ENCODE assay signal across 18 cellular contexts in the genomic region with DNA sequence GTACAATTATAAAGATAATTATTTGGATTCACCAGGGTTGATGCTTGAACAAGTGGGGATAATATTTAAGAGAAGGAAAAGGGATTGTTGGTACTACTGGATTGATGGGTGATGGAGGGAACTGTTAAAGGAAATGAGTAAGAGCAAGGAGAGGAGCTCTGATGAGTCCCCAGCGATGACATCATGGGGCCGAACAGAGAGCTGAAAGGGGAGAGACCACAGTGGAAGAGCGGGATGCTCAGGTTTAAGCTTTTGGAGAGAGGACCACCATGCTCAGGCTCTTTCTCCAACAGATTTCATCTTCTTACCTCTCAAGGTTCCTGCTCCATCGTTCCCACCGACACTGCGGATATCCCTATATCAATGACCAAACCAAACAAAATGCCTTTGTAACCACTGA.
DNase-seq lines count a peak whose midpoint lies in the region; ATAC-seq, FAIRE-seq and TF ChIP-seq lines count a peak whose summit lies in the region.
"Had no signal": no experiment of that assay in that cellular context is flagged by ENCODE, and none has a peak within 500 bp of the region (broad histone marks: within the 10 kb centered on the region; RNA-seq: fewer than 3 reads in every experiment).

No MANE protein-coding gene starts in this region.

- no peak overlapping the region for H3K4ac ChIP-seq in IMR-90 (ENCODE audit: low read depth, low read length)

- no TSS peak for BruUV-seq in IMR-90 (replicated peaks; lab: Mats Ljungman, UMichigan)

- no peak overlapping the region for H2AFZ ChIP-seq in IMR-90 (replicated peaks; ENCODE audit: low read length, poor library complexity)
- H2AFZ ChIP-seq in astrocyte (ENCODE audit: low read depth, low read length) = no peak overlapping the region

- H3K23ac ChIP-seq in IMR-90 (ENCODE audit: low read depth, low read length) = no peak overlapping the region

- H4K5ac ChIP-seq in IMR-90 (ENCODE audit: low read depth, low read length) = no peak overlapping the region

- no peaks in the 10 kb centered on the region for H3K9me1 ChIP-seq in IMR-90 (ENCODE audit: insufficient read depth, low read length)

- H3K4me2 ChIP-seq in IMR-90 (ENCODE audit: low read depth, low read length) (no peak overlapping the region), astrocyte (ENCODE audit: low read length) (peak overlapping the region; percentile 18)
- H3K4me2 ChIP-seq: A549 had no signal

- H2BK15ac ChIP-seq in IMR-90 (ENCODE audit: low read depth, low read length) = peak overlapping the region; percentile 34; the same call in 1 of the 3 replicates

- H3K27me3 ChIP-seq in IMR-90 (ENCODE audit: control insufficient read depth, insufficient read depth, low read length) (peaks cover 3% of the 10 kb centered on the region; the same call in 1 of the 2 replicates), astrocyte (ENCODE audit: insufficient read depth, low read length) (no peaks in the 10 kb centered on the region), dorsolateral prefrontal cortex (peaks cover 0 to 9% (median 0%) of the 10 kb centered on the region in 45 donors)

- H3K27me3 Mint-ChIP-seq in astrocyte (ENCODE audit: low read depth, unreplicated experiment) = no peaks in the 10 kb centered on the region

- no peak for ATAC-seq in IMR-90 (ENCODE audit: low read depth)
- ATAC-seq: A549, K562 had no signal

- no peaks in the 10 kb centered on the region for H3K9me3 ChIP-seq in IMR-90 (ENCODE audit: control insufficient read depth, insufficient read depth, low read length)
- H3K9me3 ChIP-seq in astrocyte (ENCODE audit: insufficient read depth, low read depth, low read length) = no peaks in the 10 kb centered on the region
- H3K9me3 ChIP-seq: A549 had no signal

- H3K36me3 ChIP-seq in IMR-90 (ENCODE audit: control insufficient read depth, insufficient read depth, low read length) = no peaks in the 10 kb centered on the region
- H3K36me3 ChIP-seq in astrocyte (ENCODE audit: insufficient read depth, low read length) = no peaks in the 10 kb centered on the region

- TF ChIP-seq POLR2A in IMR-90 (IDR thresholded peaks at IDR 0.05; ENCODE audit: low read depth, low read length) = no peak

- CTCF ChIA-PET in IMR-90 (lab: Yijun Ruan, JAX) = no interaction called here

- DNase-seq in Daoy (ENCODE audit: low read depth) (peak; percentile 30), EL (peak; percentile 39), IMR-90 (peak; percentile 23), astrocyte (ENCODE audit: low read depth) (peak; percentile 48), NCI-H1930 (lab: John Stamatoyannopoulos, UW) (no peak), DMS79 (lab: John Stamatoyannopoulos, UW) (no peak), dorsolateral prefrontal cortex (no peak)
- DNase-seq in stimulated activated CD8-positive, alpha-beta memory T cell treated with anti-CD3 and anti-CD28 coated beads, Interleukin-4, amount 100 ng/mL, for 48 hours = no peak
- DNase-seq: AML-193; CD4-positive, alpha-beta memory T cell; DMS153; DMS79 treated with DMSO at 0.1 percent for 48 hours; GF-D8; H9 had no signal

- no peak overlapping the region for H2BK5ac ChIP-seq in IMR-90 (ENCODE audit: low read depth, low read length, poor library complexity, severe bottlenecking)

- in situ Hi-C loops in IMR-90 (cut with MboI; ENCODE audit: low sequenced_read_pairs) = no loop called here

- no peak for TF ChIP-seq CTCF in IMR-90 (conservative IDR thresholded peaks at IDR 0.05; ENCODE audit: low read depth, low read length)
- no peak for TF ChIP-seq CTCF in astrocyte (IDR thresholded peaks at IDR 0.05; ENCODE audit: insufficient read depth, low read depth, low read length)
- no peak for TF ChIP-seq CTCF in dorsolateral prefrontal cortex (IDR thresholded peaks at IDR 0.05 in 54 of 56, conservative IDR thresholded peaks at IDR 0.05 in 2 of 56; ENCODE audit: low read depth in 1 of 56, partially characterized antibody in 56 of 56)

- no peak for FAIRE-seq in astrocyte (lab: Jason Lieb, UNC)
- FAIRE-seq: A549, H1, K562 had no signal

- H3K4me1 Mint-ChIP-seq in astrocyte (ENCODE audit: low read depth, unreplicated experiment) = peaks cover 13% of the 10 kb centered on the region
- H3K4me1 Mint-ChIP-seq: CD14-positive monocyte; CD4-positive, alpha-beta memory T cell; H9 had no signal

- H3K9ac ChIP-seq in IMR-90 (ENCODE audit: low read depth, low read length) (no peak overlapping the region), astrocyte (ENCODE audit: low read length) (no peak overlapping the region)

- no peak overlapping the region for H4K8ac ChIP-seq in IMR-90 (ENCODE audit: low read depth in 2 of 2, low read length in 2 of 2)

- H3K14ac ChIP-seq in IMR-90 (replicated peaks; ENCODE audit: low read depth, low read length) = no peak overlapping the region

- intact Hi-C loops in IMR-90 (cut with micrococcal nuclease) = no loop called here
- intact Hi-C loops in dorsolateral prefrontal cortex (cut with DNase I) = no loop called here

- no peak overlapping the region for H3K27ac Mint-ChIP-seq in astrocyte (ENCODE audit: unreplicated experiment)
- H3K27ac Mint-ChIP-seq: CD14-positive monocyte; CD4-positive, alpha-beta memory T cell; H9 had no signal

- H2AK9ac ChIP-seq in IMR-90 (replicated peaks; ENCODE audit: low read depth, low read length, poor library complexity) = no peak overlapping the region

- H3K4me3 ChIP-seq in IMR-90 (ENCODE audit: insufficient read depth, low read depth, low read length) (no peak overlapping the region), astrocyte (ENCODE audit: insufficient read depth, low read depth, low read length) (no peak overlapping the region), dorsolateral prefrontal cortex (no peak overlapping the region)
- H3K4me3 ChIP-seq: A549, K562 had no signal

- no peaks in the 10 kb centered on the region for H3K9me3 Mint-ChIP-seq in astrocyte (ENCODE audit: unreplicated experiment)
- H3K9me3 Mint-ChIP-seq: CD14-positive monocyte; CD4-positive, alpha-beta memory T cell; H9 had no signal

- peaks cover 6% of the 10 kb centered on the region for H3K4me1 ChIP-seq in IMR-90 (ENCODE audit: control insufficient read depth, insufficient read depth, low read length)
- peaks cover 6% of the 10 kb centered on the region for H3K4me1 ChIP-seq in astrocyte (ENCODE audit: insufficient read depth, low read length)
- H3K4me1 ChIP-seq: A549 had no signal

- H3K56ac ChIP-seq in IMR-90 (ENCODE audit: extremely low read depth, insufficient read depth, low read length) = no peak overlapping the region

- H3K79me2 ChIP-seq in astrocyte (ENCODE audit: insufficient read depth, low read length) = no peaks in the 10 kb centered on the region

- no peak for TF ChIP-seq RAD21 in IMR-90 (IDR thresholded peaks at IDR 0.05; ENCODE audit: low read length)

- no peaks in the 10 kb centered on the region for H4K20me1 ChIP-seq in IMR-90 (ENCODE audit: insufficient read depth, low read length)
- no peaks in the 10 kb centered on the region for H4K20me1 ChIP-seq in astrocyte (ENCODE audit: insufficient read depth, low read length)

- H3K79me1 ChIP-seq in IMR-90 (ENCODE audit: low read depth in 1 of 2, low read length in 2 of 2) = no peaks in the 10 kb centered on the region

- no peak overlapping the region for H4K91ac ChIP-seq in IMR-90 (ENCODE audit: insufficient read depth, low read depth, low read length)

- H2BK20ac ChIP-seq in IMR-90 (ENCODE audit: low read depth, low read length) = no peak overlapping the region

- no peaks in the 10 kb centered on the region for H3K36me3 Mint-ChIP-seq in astrocyte (ENCODE audit: low read depth, unreplicated experiment)
- H3K36me3 Mint-ChIP-seq: CD14-positive monocyte; CD4-positive, alpha-beta memory T cell had no signal

- dilution Hi-C loops in IMR-90 (cut with HindIII; ENCODE audit: low sequenced_read_pairs, unreplicated experiment) = no loop called here

- WGBS in IMR-90 (ENCODE audit: extremely low coverage in 2 of 2, insufficient read length in 1 of 2), 2 experiments = 88% methylated on average over 5 of the region's 6 CpGs; no CpG with 5 or more reads in 1 of the 2 experiments

- 0 out of 2 replicates have a peak overlapping the region, but pooled peaks have one; percentile 9 for H2AK5ac ChIP-seq in IMR-90 (ENCODE audit: low read depth, low read length)

- H3K4me3 Mint-ChIP-seq in astrocyte (ENCODE audit: unreplicated experiment) = no peak overlapping the region
- H3K4me3 Mint-ChIP-seq: CD14-positive monocyte, H9 had no signal

- H3K18ac ChIP-seq in IMR-90 (ENCODE audit: low read depth, low read length) = no peak overlapping the region

- POLR2A ChIA-PET in IMR-90 (lab: Charles Lee; ENCODE audit: unreplicated experiment) = no interaction called here

- H3K27ac ChIP-seq in IMR-90 (ENCODE audit: insufficient read depth, low read length) (no peak overlapping the region), astrocyte (ENCODE audit: low read depth, low read length) (no peak overlapping the region), dorsolateral prefrontal cortex (no peak overlapping the region)
- H3K27ac ChIP-seq: A549 had no signal

- no peak overlapping the region; the same call in 1 of the 2 replicates for H2BK120ac ChIP-seq in IMR-90 (ENCODE audit: low read depth, low read length)

TF ChIP-seq in IMR-90, 13 proteins besides CTCF, POLR2A, EP300 and RAD21:
- TF ChIP-seq CHD1 (IDR thresholded peaks at IDR 0.05; ENCODE audit: low read depth, low read length) (no peak), MXI1 (IDR thresholded peaks at IDR 0.05; ENCODE audit: borderline replicate concordance, low read depth, low read length) (no peak), BHLHE40 (IDR thresholded peaks at IDR 0.05; ENCODE audit: low read depth, low read length) (no peak), CEBPB (IDR thresholded peaks at IDR 0.05; ENCODE audit: low read depth, low read length) (no peak), RFX5 (IDR thresholded peaks at IDR 0.05; ENCODE audit: low read depth, low read length) (no peak), MAZ (IDR thresholded peaks at IDR 0.05; ENCODE audit: borderline replicate concordance, low read depth, low read length) (no peak)
- TF ChIP-seq, protein P1, sequence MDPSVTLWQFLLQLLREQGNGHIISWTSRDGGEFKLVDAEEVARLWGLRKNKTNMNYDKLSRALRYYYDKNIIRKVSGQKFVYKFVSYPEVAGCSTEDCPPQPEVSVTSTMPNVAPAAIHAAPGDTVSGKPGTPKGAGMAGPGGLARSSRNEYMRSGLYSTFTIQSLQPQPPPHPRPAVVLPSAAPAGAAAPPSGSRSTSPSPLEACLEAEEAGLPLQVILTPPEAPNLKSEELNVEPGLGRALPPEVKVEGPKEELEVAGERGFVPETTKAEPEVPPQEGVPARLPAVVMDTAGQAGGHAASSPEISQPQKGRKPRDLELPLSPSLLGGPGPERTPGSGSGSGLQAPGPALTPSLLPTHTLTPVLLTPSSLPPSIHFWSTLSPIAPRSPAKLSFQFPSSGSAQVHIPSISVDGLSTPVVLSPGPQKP (IDR thresholded peaks at IDR 0.05; ENCODE audit: borderline replicate concordance, low read depth, low read length) = no peak

Comparison
In these comparisons a context has a peak if more than half of its experiments do, and no peak if none do; other contexts are left out.
1. DNase-seq: peak in Daoy (single experiment), EL (single experiment), IMR-90 (single experiment) and astrocyte (single experiment); none in NCI-H1930 (0 of 2), stimulated activated CD8-positive, alpha-beta memory T cell treated with anti-CD3 and anti-CD28 coated beads, Interleukin-4, amount 100 ng/mL, for 48 hours (single experiment), DMS79 (single experiment) and dorsolateral prefrontal cortex (0 of 10).